In genomic region chr5:28574616-28575015, GRCh38 we compare ENCODE assay signal across 25 cellular contexts.
"Had no signal": no experiment of that assay in that cellular context is flagged by ENCODE, and none has a peak within 500 bp of the region (broad histone marks: within the 10 kb centered on the region; RNA-seq: fewer than 3 reads in every experiment).

No MANE protein-coding gene starts in this region.

- H3K9ac ChIP-seq: neural progenitor cell, parathyroid adenoma had no signal

- H3K4me3 Mint-ChIP-seq: naive B cell; natural killer cell; nephron progenitor cell; neural progenitor cell; stimulated activated naive CD8-positive, alpha-beta T cell treated with anti-CD3 and anti-CD28 coated beads, Interleukin-15, Interleukin-2, amounts not matched to agents 100 ng/mL and 50 ng/mL, for 24 hours had no signal

- H3K4me1 Mint-ChIP-seq: naive B cell, natural killer cell, nephron progenitor cell, neural progenitor cell had no signal

- H3K27me3 Mint-ChIP-seq: naive B cell; stimulated activated naive CD8-positive, alpha-beta T cell treated with anti-CD3 and anti-CD28 coated beads, Interleukin-15, Interleukin-2, amounts not matched to agents 100 ng/mL and 50 ng/mL, for 24 hours had no signal

- H3K27me3 ChIP-seq: left lung, neural progenitor cell, neutrophil, right atrium auricular region, right lobe of liver, tibial nerve, upper lobe of left lung, vagina had no signal

- H3K36me3 ChIP-seq: left lung, lower lobe of right lung, neural progenitor cell, neutrophil, right atrium auricular region, right lobe of liver, tibial nerve, upper lobe of left lung, vagina had no signal

- H3K4me3 ChIP-seq: left lung, lower lobe of right lung, neural progenitor cell, psoas muscle, right atrium auricular region, right lobe of liver, smooth muscle cell, tibial nerve, upper lobe of left lung, vagina had no signal

- H2AFZ ChIP-seq: neural progenitor cell, parathyroid adenoma had no signal

- H3K9me3 Mint-ChIP-seq: nephron progenitor cell had no signal

- H3K9me3 ChIP-seq: lower lobe of right lung, neutrophil, psoas muscle, right atrium auricular region, right lobe of liver, vagina had no signal

- H3K4me1 ChIP-seq: left lung, lower lobe of right lung, neural progenitor cell, parathyroid adenoma, psoas muscle, right atrium auricular region, right lobe of liver, tibial nerve, upper lobe of left lung, vagina had no signal

- DNase-seq: hippocampal formation; kidney; left cardiac atrium; lower lobe of right lung; mammary epithelial cell; mesenchymal stem cell; naive B cell; natural killer cell; nephron progenitor cell; occipital lobe; psoas muscle; right lobe of liver; stimulated activated CD4-positive, alpha-beta T cell treated with anti-CD3 and anti-CD28 coated beads, Interleukin-2, amount 100 ng/mL, for 24 hours; stimulated activated CD4-positive, alpha-beta T cell treated with anti-CD3 and anti-CD28 coated beads, Interleukin-4, amount 100 ng/mL, for 1 hour; stimulated activated naive CD4-positive, alpha-beta T cell; upper lobe of left lung had no signal

- H3K27ac Mint-ChIP-seq: naive B cell; natural killer cell; nephron progenitor cell; neural progenitor cell; stimulated activated naive CD8-positive, alpha-beta T cell treated with anti-CD3 and anti-CD28 coated beads, Interleukin-15, Interleukin-2, amounts not matched to agents 100 ng/mL and 50 ng/mL, for 24 hours had no signal

- H3K27ac ChIP-seq: left lung, lower lobe of right lung, neural progenitor cell, neutrophil, parathyroid adenoma, psoas muscle, right atrium auricular region, right lobe of liver, tibial nerve, upper lobe of left lung, vagina had no signal

- H3K4me2 ChIP-seq: neural progenitor cell, smooth muscle cell had no signal

- H3K79me2 ChIP-seq: parathyroid adenoma had no signal

- H3K36me3 Mint-ChIP-seq: naive B cell, neural progenitor cell had no signal

- ATAC-seq: left cardiac atrium, left lung, natural killer cell, psoas muscle had no signal
